In genomic region chr22:45645526-45646414, GRCh38 we compare ENCODE assay signal across 1 cellular context.
TF ChIP-seq lines count a peak whose summit lies in the region.

No MANE protein-coding gene starts in this region.

TF ChIP-seq in IMR-90, 13 proteins besides CTCF, POLR2A, EP300 and RAD21 (continued from another document):
- TF ChIP-seq FOS (IDR thresholded peaks at IDR 0.05; ENCODE audit: low read depth, low read length) = no peak
- TF ChIP-seq BHLHE40 (IDR thresholded peaks at IDR 0.05; ENCODE audit: low read depth, low read length) = peak; percentile 36; the same call in 1 of the 2 replicates
- TF ChIP-seq ELK1 (IDR thresholded peaks at IDR 0.05; ENCODE audit: borderline replicate concordance, low read depth, low read length) = no peak
- peak; percentile 96 for TF ChIP-seq SMC3 (IDR thresholded peaks at IDR 0.05; ENCODE audit: low read depth, low read length)
- TF ChIP-seq MXI1 (IDR thresholded peaks at IDR 0.05; ENCODE audit: borderline replicate concordance, low read depth, low read length) = peak; percentile 52; the same call in 1 of the 2 replicates
- peak; percentile 58; the same call in 1 of the 2 replicates for TF ChIP-seq USF2 (IDR thresholded peaks at IDR 0.05; ENCODE audit: low read depth, low read length)
